In genomic region chr6:21375717-21376116, GRCh38 we compare ENCODE assay signal across 20 cellular contexts.
A peak's percentile ranks its signal among the peaks of the same experiment; 100 is the strongest.
DNase-seq lines count a peak whose midpoint lies in the region; ATAC-seq and TF ChIP-seq lines count a peak whose summit lies in the region.
"Had no signal": no experiment of that assay in that cellular context is flagged by ENCODE, and none has a peak within 500 bp of the region (broad histone marks: within the 10 kb centered on the region; RNA-seq: fewer than 3 reads in every experiment).

No MANE protein-coding gene starts in this region.

- peaks cover 1% of the 10 kb centered on the region for H3K27me3 Mint-ChIP-seq in endodermal cell (ENCODE audit: insufficient read depth)

- no peaks in the 10 kb centered on the region for H4K20me1 ChIP-seq in DND-41 (ENCODE audit: insufficient read depth, low read length)

- peak overlapping the region; percentile 69 for H2BK5ac ChIP-seq in trophoblast cell (ENCODE audit: low read depth, low read length, poor library complexity)

- H3K36me3 Mint-ChIP-seq in endodermal cell (ENCODE audit: low read depth) = no peaks in the 10 kb centered on the region
- H3K36me3 Mint-ChIP-seq: CD4-positive, CD25-positive, alpha-beta regulatory T cell; CD8-positive, alpha-beta memory T cell had no signal

- H2BK120ac ChIP-seq in trophoblast cell (ENCODE audit: insufficient read depth, low read length, poor library complexity) = peak overlapping the region; percentile 83

- H3K27ac ChIP-seq in DND-41 (ENCODE audit: low read length) = no peak overlapping the region
- H3K27ac ChIP-seq in endodermal cell (ENCODE audit: low read depth, low read length) = no peak overlapping the region
- H3K27ac ChIP-seq in trophoblast cell (ENCODE audit: low read depth, low read length) = peak overlapping the region; percentile 51

- no peak for ATAC-seq in DND-41 (ENCODE audit: insufficient read depth, low read depth)
- ATAC-seq in HG02973 (IDR thresholded peaks at IDR 0.05; ENCODE audit: unreplicated experiment) = peak; percentile 14
- ATAC-seq in left cardiac atrium = no peak
- ATAC-seq in GM19463 (IDR thresholded peaks at IDR 0.05; ENCODE audit: unreplicated experiment) = no peak
- ATAC-seq: HepG2 had no signal

- H2AFZ ChIP-seq in DND-41 (ENCODE audit: low read depth, low read length) = peak overlapping the region; percentile 22; the same call in 1 of the 2 replicates
- peak overlapping the region; percentile 35 for H2AFZ ChIP-seq in trophoblast cell (ENCODE audit: insufficient read depth, low read length, poor library complexity)

- no peak overlapping the region for H3K23ac ChIP-seq in trophoblast cell (ENCODE audit: low read length)

- H3K9me3 ChIP-seq in DND-41 (ENCODE audit: insufficient read depth, low read length, severe bottlenecking) = no peaks in the 10 kb centered on the region
- H3K9me3 ChIP-seq in endodermal cell (ENCODE audit: control insufficient read depth, low read length) = no peaks in the 10 kb centered on the region
- no peaks in the 10 kb centered on the region for H3K9me3 ChIP-seq in trophoblast cell (ENCODE audit: insufficient read depth, low read depth, low read length)
- H3K9me3 ChIP-seq: BE2C, HAP-1 had no signal

- H3K9ac ChIP-seq in DND-41 (ENCODE audit: low read depth, low read length) (no peak overlapping the region), endodermal cell (ENCODE audit: extremely low read depth, low read length, poor library complexity, severe bottlenecking) (no peak overlapping the region), trophoblast cell (ENCODE audit: low read length) (no peak overlapping the region)

- peaks cover 43% of the 10 kb centered on the region for H3K4me1 Mint-ChIP-seq in endodermal cell
- H3K4me1 Mint-ChIP-seq: CD4-positive, CD25-positive, alpha-beta regulatory T cell; CD8-positive, alpha-beta memory T cell had no signal

- peak overlapping the region; percentile 84 for H3K14ac ChIP-seq in trophoblast cell (ENCODE audit: low read length)

- intact Hi-C loops in left cardiac atrium (cut with DNase I) = no loop called here

- 84 to 100% methylated on average over 3 to 5 of the region's 5 CpGs for WGBS in endodermal cell (ENCODE audit: insufficient coverage in 1 of 2, insufficient read length in 1 of 2), 2 experiments
- no CpG with 5 or more reads among the region's 5 CpGs for whole genome bisulfite sequencing in trophoblast cell (ENCODE audit: extremely low coverage, insufficient coverage, insufficient read length)

- H3K4me3 ChIP-seq in DND-41 (ENCODE audit: low read depth in 1 of 2, low read length in 2 of 2) (no peak overlapping the region), endodermal cell (ENCODE audit: low read length) (no peak overlapping the region), trophoblast cell (ENCODE audit: low read depth, low read length) (no peak overlapping the region)
- H3K4me3 ChIP-seq: HAP-1 had no signal

- H2AK5ac ChIP-seq in trophoblast cell (ENCODE audit: low read length) = peak overlapping the region; percentile 95

- H3K27me3 ChIP-seq in DND-41 (ENCODE audit: insufficient read depth, low read length, poor library complexity) (no peaks in the 10 kb centered on the region), endodermal cell (ENCODE audit: control insufficient read depth, insufficient read depth, low read length, poor library complexity, severe bottlenecking) (peaks cover 6% of the 10 kb centered on the region), trophoblast cell (ENCODE audit: insufficient read depth, low read length) (no peaks in the 10 kb centered on the region)
- H3K27me3 ChIP-seq: BE2C had no signal

- no peak overlapping the region for H3K4me3 Mint-ChIP-seq in endodermal cell
- H3K4me3 Mint-ChIP-seq: CD4-positive, CD25-positive, alpha-beta regulatory T cell; CD8-positive, alpha-beta memory T cell; IgD-negative memory B cell had no signal

- H3K79me2 ChIP-seq in DND-41 (ENCODE audit: insufficient read depth, low read length) = no peaks in the 10 kb centered on the region
- peaks cover 2% of the 10 kb centered on the region for H3K79me2 ChIP-seq in trophoblast cell (ENCODE audit: control insufficient read depth, insufficient read depth, low read length, poor library complexity)

- H3K4me2 ChIP-seq in DND-41 (ENCODE audit: insufficient read depth, low read length) (no peak overlapping the region), trophoblast cell (ENCODE audit: low read length) (no peak overlapping the region)

- in situ Hi-C loops in ACHN (cut with HindIII; ENCODE audit: low pct_ligation_motif_present, low pct_unique_long_range_greater_than_20kb, low sequenced_read_pairs) = no loop called here
- in situ Hi-C loops in G401 (cut with HindIII; ENCODE audit: low sequenced_read_pairs) = no loop called here

- H3K79me1 ChIP-seq in trophoblast cell (ENCODE audit: low read length) = peaks cover 12% of the 10 kb centered on the region

- DNase-seq in DND-41 (no peak), endodermal cell (peak; percentile 49), trophoblast cell (no peak), ACHN (no peak), left cardiac atrium (no peak), G401 (ENCODE audit: low spot score) (no peak)
- DNase-seq: BE2C; C1 segment of cervical spinal cord; CD4-positive, CD25-positive, alpha-beta regulatory T cell; CD8-positive, alpha-beta memory T cell; DMS 273 treated with DMSO at 0.1 percent for 48 hours; DMS53; GF-D8; Karpas-422; KBM-7 had no signal

- no peaks in the 10 kb centered on the region for H3K9me3 Mint-ChIP-seq in endodermal cell
- H3K9me3 Mint-ChIP-seq: CD4-positive, CD25-positive, alpha-beta regulatory T cell; CD8-positive, alpha-beta memory T cell; IgD-negative memory B cell had no signal

- TF ChIP-seq CTCF in DND-41 (IDR thresholded peaks at IDR 0.05; ENCODE audit: borderline replicate concordance, extremely low read depth, low read length, poor library complexity, severe bottlenecking) (no peak), endodermal cell (conservative IDR thresholded peaks at IDR 0.05) (no peak)

- peak overlapping the region; percentile 74 for H4K91ac ChIP-seq in trophoblast cell (ENCODE audit: low read depth, low read length)

- H3K4ac ChIP-seq in trophoblast cell (ENCODE audit: low read depth, low read length) = no peak overlapping the region

- H3K18ac ChIP-seq in trophoblast cell (ENCODE audit: low read length) = peak overlapping the region; percentile 72

- no peak overlapping the region for H4K12ac ChIP-seq in trophoblast cell (ENCODE audit: low read depth, low read length)

- peak overlapping the region; percentile 69 for H4K8ac ChIP-seq in trophoblast cell (ENCODE audit: low read depth, low read length)

- H3K36me3 ChIP-seq in DND-41 (ENCODE audit: insufficient read depth, low read length) (no peaks in the 10 kb centered on the region), endodermal cell (ENCODE audit: control insufficient read depth, insufficient read depth, low read length) (no peaks in the 10 kb centered on the region), trophoblast cell (ENCODE audit: control insufficient read depth in 1 of 2, insufficient read depth in 2 of 2, low read length in 2 of 2) (no peaks in the 10 kb centered on the region)
- H3K36me3 ChIP-seq: BE2C, HAP-1 had no signal

- H3K4me1 ChIP-seq in DND-41 (ENCODE audit: insufficient read depth, low read length) (no peaks in the 10 kb centered on the region), endodermal cell (ENCODE audit: control insufficient read depth, insufficient read depth, low read length) (peaks cover 11% of the 10 kb centered on the region), trophoblast cell (ENCODE audit: control insufficient read depth in 1 of 2, insufficient read depth in 2 of 2, low read length in 2 of 2) (peaks cover 18 to 22% of the 10 kb centered on the region in 2 experiments)
- H3K4me1 ChIP-seq: HAP-1 had no signal

- no peak overlapping the region for H3K27ac Mint-ChIP-seq in endodermal cell
- H3K27ac Mint-ChIP-seq: CD4-positive, CD25-positive, alpha-beta regulatory T cell; CD8-positive, alpha-beta memory T cell; IgD-negative memory B cell had no signal

- H2BK12ac ChIP-seq in trophoblast cell (ENCODE audit: low read length) = peak overlapping the region; percentile 61
